ENCODE assay signal across 23 cellular contexts in the genomic region with DNA sequence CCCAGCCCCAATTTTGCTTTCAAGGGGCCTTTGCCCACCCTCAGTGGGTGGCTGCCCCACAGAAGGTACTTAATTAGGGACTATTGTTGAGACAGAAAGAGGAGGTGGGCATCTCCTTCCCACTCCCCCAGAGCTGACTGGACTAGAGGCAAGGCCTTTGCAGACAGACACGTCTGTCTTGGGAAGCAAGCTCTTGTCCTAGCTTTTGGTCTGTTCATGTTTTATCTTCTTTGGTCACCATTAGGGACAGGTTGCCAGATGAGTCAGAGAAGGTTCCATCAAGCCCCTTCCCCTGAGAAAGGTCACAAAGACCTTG. TPM values are rescaled to one million over a fixed set of nuclear protein-coding genes. Genes with fewer than 3 reads are reported as not detected.
DNase-seq lines count a peak whose midpoint lies in the region; ATAC-seq, FAIRE-seq and TF ChIP-seq lines count a peak whose summit lies in the region.
"Had no signal": no experiment of that assay in that cellular context is flagged by ENCODE, and none has a peak within 500 bp of the region (broad histone marks: within the 10 kb centered on the region; RNA-seq: fewer than 3 reads in every experiment).

No MANE protein-coding gene starts in this region.

- peaks cover 56% of the 10 kb centered on the region; the same call in 1 of the 2 replicates for H3K79me2 ChIP-seq in OCI-LY7 (ENCODE audit: insufficient read depth, low read depth, low read length)
- no peaks in the 10 kb centered on the region for H3K79me2 ChIP-seq in H1 (ENCODE audit: control insufficient read depth in 1 of 2, insufficient read depth in 2 of 2, low read length in 2 of 2)
- no peaks in the 10 kb centered on the region for H3K79me2 ChIP-seq in PC-9 (ENCODE audit: low read depth)

- DNase-seq in H7 (peak; percentile 13), OCI-LY7 (ENCODE audit: low spot score) (no peak), H1 (ENCODE audit: low read depth in 1 of 2, low spot score in 2 of 2) (no peak), PC-9 (no peak), endothelial cell (ENCODE audit: low spot score) (no peak)
- DNase-seq in CD8-positive, alpha-beta T cell = no peak
- DNase-seq: BE2C, DMS153, KG1, NCI-H1417, NCI-H1694, NCI-H2029 treated with DMSO at 0.1 percent for 48 hours, NCI-H2227 treated with DMSO at 0.1 percent for 48 hours, NCI-H526 treated with DMSO at 0.1 percent for 48 hours, OCI-M1, SK-N-SH, T-helper 2 cell had no signal

- peaks cover 3% of the 10 kb centered on the region; the same call in 1 of the 2 replicates for H3K23me2 ChIP-seq in H1 (ENCODE audit: low read depth, low read length)

- H3K18ac ChIP-seq in H1 (ENCODE audit: extremely low read depth, low read length) = no peak overlapping the region

- CTCF ChIA-PET in OCI-LY7 (lab: Charles Lee; ENCODE audit: unreplicated experiment) = no interaction called here
- CTCF ChIA-PET in H1 (lab: Charles Lee; ENCODE audit: partially characterized antibody) = interaction anchor here (0.9 to 2.4 kb wide), 3 partner anchors 14 to 43 kb away, joined by 3 to 8 read pairs (median 6); no protein-coding TSS in a partner anchor
- CTCF ChIA-PET in CD8-positive, alpha-beta T cell (lab: Charles Lee) = no interaction called here
- CTCF ChIA-PET in PC-9 (lab: Charles Lee) = no interaction called here

- H4K5ac ChIP-seq in H1 (ENCODE audit: insufficient read length, low read depth, low read length) = no peak overlapping the region

- no peak for TF ChIP-seq POLR2A in H1 (IDR thresholded peaks at IDR 0.05; ENCODE audit: control extremely low read depth in 1 of 2, low read depth in 2 of 2, low read length in 2 of 2)

- BruUV-seq in OCI-LY7 (replicated peaks; lab: Mats Ljungman, UMichigan) (no TSS peak), PC-9 (replicated peaks; lab: Mats Ljungman, UMichigan) (no TSS peak)

- no peaks in the 10 kb centered on the region for H3K4me1 Mint-ChIP-seq in CD8-positive, alpha-beta T cell (ENCODE audit: low read depth)
- peaks cover 8% of the 10 kb centered on the region for H3K4me1 Mint-ChIP-seq in endothelial cell (ENCODE audit: unreplicated experiment)

- peaks cover 77% of the 10 kb centered on the region for H3K4me1 ChIP-seq in OCI-LY7 (ENCODE audit: insufficient read depth, low read length, poor library complexity, severe bottlenecking)
- H3K4me1 ChIP-seq in H1 (replicated peaks in 1 of 4; ENCODE audit: control insufficient read depth in 3 of 4, insufficient read depth in 4 of 4, low read length in 3 of 4) = peaks cover 0 to 10% (median 7%) of the 10 kb centered on the region in 4 experiments; a peak in 6 of 7 replicates
- no peaks in the 10 kb centered on the region for H3K4me1 ChIP-seq in CD8-positive, alpha-beta T cell (ENCODE audit: insufficient read depth, low read length)
- H3K4me1 ChIP-seq in PC-9 (replicated peaks; ENCODE audit: insufficient read depth) = peaks cover 27% of the 10 kb centered on the region
- H3K4me1 ChIP-seq: BE2C had no signal

- H3K23ac ChIP-seq in H1 (ENCODE audit: insufficient read length) = no peak overlapping the region

- H3K27ac Mint-ChIP-seq in CD8-positive, alpha-beta T cell = no peak overlapping the region
- no peak overlapping the region for H3K27ac Mint-ChIP-seq in endothelial cell (ENCODE audit: unreplicated experiment)
- H3K27ac Mint-ChIP-seq: H9 had no signal

- H3K79me1 ChIP-seq in H1 (ENCODE audit: low read depth, low read length) = peaks cover 2% of the 10 kb centered on the region; the same call in 1 of the 2 replicates

- H2AFZ ChIP-seq in OCI-LY7 (ENCODE audit: low read length) = no peak overlapping the region
- no peak overlapping the region for H2AFZ ChIP-seq in H1 (ENCODE audit: low read length)
- no peak overlapping the region for H2AFZ ChIP-seq in PC-9

- no peaks in the 10 kb centered on the region for H3K9me2 ChIP-seq in OCI-LY7 (ENCODE audit: insufficient read depth, low read length)
- H3K9me2 ChIP-seq in PC-9 (ENCODE audit: insufficient read depth) = no peaks in the 10 kb centered on the region
- H3K9me2 ChIP-seq: SK-N-SH had no signal

- no peak overlapping the region for H3K4me3 ChIP-seq in H7 (ENCODE audit: insufficient read depth, low read depth, low read length)
- H3K4me3 ChIP-seq in OCI-LY7 (ENCODE audit: low read depth, low read length, poor library complexity, severe bottlenecking) = no peak overlapping the region
- no peak overlapping the region for H3K4me3 ChIP-seq in H1 (ENCODE audit: extremely low read depth in 1 of 4, insufficient read depth in 2 of 4, low read depth in 3 of 4, low read length in 4 of 4)
- H3K4me3 ChIP-seq in CD8-positive, alpha-beta T cell (ENCODE audit: low read depth, low read length) = no peak overlapping the region
- no peak overlapping the region for H3K4me3 ChIP-seq in PC-9

- no peak overlapping the region for H3K14ac ChIP-seq in H1 (ENCODE audit: insufficient read length)

- peak overlapping the region; percentile 94 for H3K27ac ChIP-seq in OCI-LY7 (ENCODE audit: low read depth, low read length, poor library complexity, severe bottlenecking)
- no peak overlapping the region for H3K27ac ChIP-seq in H1 (ENCODE audit: low read depth, low read length)
- no peak overlapping the region for H3K27ac ChIP-seq in CD8-positive, alpha-beta T cell (ENCODE audit: low read depth, low read length)
- H3K27ac ChIP-seq in PC-9 = no peak overlapping the region

- H3K4ac ChIP-seq in H1 (replicated peaks; ENCODE audit: insufficient read length, low read depth, low read length) = no peak overlapping the region

- H3K9me3 ChIP-seq in OCI-LY7 (ENCODE audit: low read length) (no peaks in the 10 kb centered on the region), H1 (ENCODE audit: insufficient read depth in 2 of 2, low read depth in 1 of 2, low read length in 1 of 2) (no peaks in the 10 kb centered on the region), PC-9 (ENCODE audit: insufficient read depth, low read depth) (no peaks in the 10 kb centered on the region)
- H3K9me3 ChIP-seq in CD8-positive, alpha-beta T cell (ENCODE audit: low read length) = no peaks in the 10 kb centered on the region
- H3K9me3 ChIP-seq: BE2C, SK-N-SH had no signal

- no peak overlapping the region for H3K4me3 Mint-ChIP-seq in CD8-positive, alpha-beta T cell
- H3K4me3 Mint-ChIP-seq in endothelial cell (ENCODE audit: unreplicated experiment) = no peak overlapping the region
- H3K4me3 Mint-ChIP-seq: CD14-positive monocyte, H9 had no signal

- H3K36me3 Mint-ChIP-seq in CD8-positive, alpha-beta T cell = peaks cover 7% of the 10 kb centered on the region
- peaks cover 8% of the 10 kb centered on the region for H3K36me3 Mint-ChIP-seq in endothelial cell (ENCODE audit: low read depth, unreplicated experiment)

- no peak overlapping the region for H2BK5ac ChIP-seq in H1 (ENCODE audit: low read depth, low read length)

- TF ChIP-seq RAD21 in H1 (IDR thresholded peaks at IDR 0.05 in 1 of 2, conservative IDR thresholded peaks at IDR 0.05 in 1 of 2; ENCODE audit: low read depth in 2 of 2, low read length in 2 of 2) = no peak

- H2BK12ac ChIP-seq in H1 (ENCODE audit: low read depth, low read length) = peak overlapping the region; percentile 80; the same call in 1 of the 2 replicates

- intact Hi-C loops in OCI-LY7 (cut with micrococcal nuclease; ENCODE audit: unreplicated experiment) = loop anchor here (1.0 kb wide), 1 partner anchor 23 kb away; no protein-coding TSS in a partner anchor
- intact Hi-C loops in CD8-positive, alpha-beta T cell (cut with DNase I, micrococcal nuclease) = no loop called here
- intact Hi-C loops in PC-9 (cut with micrococcal nuclease; ENCODE audit: unreplicated experiment) = no loop called here

- H2BK15ac ChIP-seq in H1 (ENCODE audit: low read length) = no peak overlapping the region

- FAIRE-seq in H1 (lab: Jason Lieb, UNC) = no peak
- FAIRE-seq: HepG2, RCC 7860 had no signal

- no peak overlapping the region for H3K9ac ChIP-seq in H1 (replicated peaks in 1 of 4; ENCODE audit: extremely low read depth in 1 of 4, low read depth in 3 of 4, low read length in 3 of 4)
- H3K9ac ChIP-seq: SK-N-SH had no signal

- no peak for TF ChIP-seq EP300 in H1 (IDR thresholded peaks at IDR 0.05; ENCODE audit: borderline replicate concordance in 1 of 2, low read depth in 2 of 2, low read length in 2 of 2)

- H3K27me3 Mint-ChIP-seq in CD8-positive, alpha-beta T cell (ENCODE audit: low read depth) = peaks cover 1% of the 10 kb centered on the region
- H3K27me3 Mint-ChIP-seq in endothelial cell (ENCODE audit: unreplicated experiment) = peaks cover 2% of the 10 kb centered on the region

- no peak overlapping the region; the same call in 1 of the 2 replicates for H4K8ac ChIP-seq in H1 (ENCODE audit: extremely low read depth, insufficient read depth, low read length)

- 73% methylated on average over 1 of the region's 1 CpG; no CpG with 5 or more reads in 1 of the 2 experiments for WGBS in H1 (ENCODE audit: extremely low coverage in 1 of 2, insufficient coverage in 1 of 2, insufficient read length in 1 of 2, insufficient replicate concordance in 2 of 2, low coverage in 1 of 2, low lambda C conversion rate in 2 of 2, missing lambda C conversion rate in 1 of 2), 2 experiments

- ATAC-seq in HG03196 (IDR thresholded peaks at IDR 0.05; ENCODE audit: unreplicated experiment) = no peak
- no peak for ATAC-seq in CD8-positive, alpha-beta T cell

- H3K36me3 ChIP-seq in H7 (replicated peaks; ENCODE audit: control insufficient read depth, insufficient read depth, low read length) (no peaks in the 10 kb centered on the region), OCI-LY7 (ENCODE audit: insufficient read depth, low read length) (peaks cover 44% of the 10 kb centered on the region), H1 (ENCODE audit: control insufficient read depth in 2 of 4, insufficient read depth in 4 of 4, low read length in 3 of 4) (no peaks in the 10 kb centered on the region), PC-9 (ENCODE audit: low read depth) (no peaks in the 10 kb centered on the region)
- H3K36me3 ChIP-seq in CD8-positive, alpha-beta T cell (ENCODE audit: insufficient read depth, low read length) = no peaks in the 10 kb centered on the region
- H3K36me3 ChIP-seq: BE2C had no signal

- no peak overlapping the region for H2AK5ac ChIP-seq in H1 (ENCODE audit: low read depth, low read length)

- H3K27me3 ChIP-seq in H7 (ENCODE audit: control insufficient read depth, insufficient read depth, low read length) (no peaks in the 10 kb centered on the region), H1 (replicated peaks in 1 of 4; ENCODE audit: control insufficient read depth in 3 of 4, extremely low read depth in 1 of 4, insufficient read depth in 3 of 4, low read length in 3 of 4) (no peaks in the 10 kb centered on the region), PC-9 (ENCODE audit: insufficient read depth, low read depth) (no peaks in the 10 kb centered on the region)
- no peaks in the 10 kb centered on the region for H3K27me3 ChIP-seq in CD8-positive, alpha-beta T cell (ENCODE audit: insufficient read depth, low read length)
- H3K27me3 ChIP-seq: BE2C had no signal

- no peak overlapping the region for H3K56ac ChIP-seq in H1 (replicated peaks; ENCODE audit: insufficient read length, low read depth, low read length)

- peak overlapping the region; percentile 75 for H4K91ac ChIP-seq in H1 (replicated peaks; ENCODE audit: insufficient read length, low read length)

- POLR2A ChIA-PET in OCI-LY7 (lab: Charles Lee) = interaction anchor here (0.6 to 7.7 kb wide), 12 partner anchors 11 to 498 kb away, joined by 3 to 65 read pairs (median 4); a partner anchor contains a TSS
- POLR2A ChIA-PET in H1 (lab: Charles Lee; ENCODE audit: partially characterized antibody) = no interaction called here
- POLR2A ChIA-PET in CD8-positive, alpha-beta T cell (lab: Charles Lee) = no interaction called here
- POLR2A ChIA-PET in PC-9 (lab: Charles Lee; ENCODE audit: unreplicated experiment) = no interaction called here

- H3K9me3 Mint-ChIP-seq in CD8-positive, alpha-beta T cell = no peaks in the 10 kb centered on the region
- H3K9me3 Mint-ChIP-seq in endothelial cell (ENCODE audit: unreplicated experiment) = no peaks in the 10 kb centered on the region
- H3K9me3 Mint-ChIP-seq: CD14-positive monocyte, H9 had no signal

- H2BK20ac ChIP-seq in H1 (ENCODE audit: low read length) = no peak overlapping the region

- H4K20me1 ChIP-seq in OCI-LY7 (ENCODE audit: insufficient read depth, low read length) (no peaks in the 10 kb centered on the region), H1 (replicated peaks in 1 of 2; ENCODE audit: control insufficient read depth in 1 of 2, insufficient read depth in 2 of 2, low read length in 2 of 2) (no peaks in the 10 kb centered on the region), PC-9 (ENCODE audit: insufficient read depth) (no peaks in the 10 kb centered on the region)

- H3K4me2 ChIP-seq in OCI-LY7 (ENCODE audit: low read length) (peak overlapping the region; percentile 86), H1 (ENCODE audit: insufficient read depth in 1 of 2, low read depth in 2 of 2, low read length in 2 of 2) (no peak overlapping the region), PC-9 (no peak overlapping the region)
- H3K4me2 ChIP-seq: SK-N-SH had no signal

- TF ChIP-seq CTCF in OCI-LY7 (conservative IDR thresholded peaks at IDR 0.05; ENCODE audit: low read length) (no peak), H1 (IDR thresholded peaks at IDR 0.05; ENCODE audit: control extremely low read depth in 1 of 3, insufficient read depth in 1 of 3, low read depth in 1 of 3, low read length in 3 of 3) (no peak), PC-9 (conservative IDR thresholded peaks at IDR 0.05) (no peak), endothelial cell (IDR thresholded peaks at IDR 0.05; ENCODE audit: unreplicated experiment) (no peak)
- TF ChIP-seq CTCF in CD8-positive, alpha-beta T cell (IDR thresholded peaks at IDR 0.05) = no peak

- H2BK120ac ChIP-seq in H1 (replicated peaks; ENCODE audit: low read depth, low read length) = no peak overlapping the region

- peaks cover 10% of the 10 kb centered on the region; the same call in 1 of the 2 replicates for H3F3A ChIP-seq in PC-9 (ENCODE audit: insufficient read depth, low read depth)

RNA-seq across cellular contexts. Expression of a gene that starts 27.7 kb away (rescaled TPM):
- total RNA-seq in H7 (2014; rRNA removed; shearing (Covaris generic)) = 0.55 and 0.81 TPM in 2 replicates
- 6.1 and 8.0 TPM in 2 replicates for total RNA-seq in OCI-LY7 (2014; rRNA removed; shearing (Covaris generic))
- 24.5 and 32.8 TPM in 2 replicates for total RNA-seq in OCI-LY7 (2022)
- total RNA-seq in H1 (2021; fragmentation: NEBNext Ultra II Directional; extraction: Animal tissue kit (Norgen Biotek cat#: 25700)) = 1.2 TPM in 2 replicates
- 3.4 and 4.9 TPM in 2 replicates for polyA plus RNA-seq in H1 (2011; rRNA removed)
- polyA plus RNA-seq in H1 (2011; cell fraction: cytosol; rRNA removed) = 2.7 TPM
- polyA plus RNA-seq in H1 (2011; cell fraction: nucleus; rRNA removed) = 1.2 TPM
- polyA plus RNA-seq in H1 (2012, experiment 1 of 2) = 1.4 to 1.6 TPM (median 1.5 TPM) in 4 replicates
- polyA plus RNA-seq in H1 (2012, experiment 2 of 2) = 1.3 TPM
- 1.8 TPM for polyA plus RNA-seq in H1 (2013, experiment 1 of 2)
- 2.0 TPM for polyA plus RNA-seq in H1 (2013, experiment 2 of 2)
- 5.5 and 6.6 TPM in 2 replicates for polyA minus RNA-seq in H1 (2011; rRNA and poly(A)+ RNA removed)
- polyA minus RNA-seq in H1 (2011; cell fraction: cytosol; rRNA and poly(A)+ RNA removed) = 0.73 TPM
- polyA minus RNA-seq in H1 (2011; cell fraction: nucleus; rRNA and poly(A)+ RNA removed) = 1.4 TPM
- under 1 TPM; 0.08 to 0.17 TPM for total RNA-seq in CD8-positive, alpha-beta T cell
- total RNA-seq in PC-9 (2021) = 7.6 and 12.2 TPM in 2 replicates
- 0.72 TPM for total RNA-seq in endothelial cell (ENCODE audit: unreplicated experiment)
- total RNA-seq: NCI-H460 had no signal
